In the genomic region with DNA sequence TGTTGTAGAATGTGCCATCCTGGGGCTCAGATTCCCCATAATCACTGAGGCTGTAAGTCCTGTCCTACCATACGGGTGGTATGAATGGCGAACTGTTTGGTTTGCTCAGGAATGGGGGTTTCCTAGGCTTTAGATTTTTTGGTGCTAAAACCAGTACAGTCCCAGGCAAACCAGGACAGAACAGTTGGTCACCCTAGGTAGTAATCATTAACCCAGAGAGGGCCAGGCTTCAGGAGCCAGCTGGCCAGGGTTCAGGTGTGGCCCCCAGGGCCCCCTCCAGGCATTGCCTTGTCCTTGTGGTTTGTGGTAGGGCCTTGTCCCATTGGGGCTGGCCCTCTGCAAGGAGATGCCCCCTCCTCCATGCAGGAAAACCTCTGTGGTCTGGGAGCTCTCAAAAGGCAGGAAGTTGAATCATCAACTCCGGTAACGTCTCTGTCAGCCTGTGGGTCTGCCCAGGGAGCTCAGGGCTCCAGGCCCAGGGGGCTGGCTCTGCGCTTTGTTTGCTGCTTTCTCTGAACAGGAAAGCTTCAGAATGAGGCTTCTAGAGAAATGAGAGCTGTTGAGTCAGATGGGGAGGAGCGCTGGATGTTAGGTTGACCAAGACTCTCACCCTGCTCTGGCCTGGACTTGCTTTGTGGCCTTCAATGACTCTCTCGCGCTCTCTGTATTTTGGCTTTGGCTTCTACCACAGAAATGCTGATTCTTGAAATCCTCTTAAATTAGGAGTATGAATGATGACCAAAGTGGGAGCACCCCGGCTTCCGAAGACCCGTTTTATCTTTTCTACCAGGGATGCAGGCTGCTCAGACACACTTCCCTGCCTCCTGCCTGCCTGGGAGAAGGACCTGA, we compare ENCODE assay signal across 1 cellular context.
A peak's percentile ranks its signal among the peaks of the same experiment; 100 is the strongest.
TF ChIP-seq lines count a peak whose summit lies in the region.

No MANE protein-coding gene starts in this region.

TF ChIP-seq in HepG2, 621 proteins besides CTCF, POLR2A, EP300 and RAD21 (continued from another document and continues in another):
- TF ChIP-seq, protein P1, sequence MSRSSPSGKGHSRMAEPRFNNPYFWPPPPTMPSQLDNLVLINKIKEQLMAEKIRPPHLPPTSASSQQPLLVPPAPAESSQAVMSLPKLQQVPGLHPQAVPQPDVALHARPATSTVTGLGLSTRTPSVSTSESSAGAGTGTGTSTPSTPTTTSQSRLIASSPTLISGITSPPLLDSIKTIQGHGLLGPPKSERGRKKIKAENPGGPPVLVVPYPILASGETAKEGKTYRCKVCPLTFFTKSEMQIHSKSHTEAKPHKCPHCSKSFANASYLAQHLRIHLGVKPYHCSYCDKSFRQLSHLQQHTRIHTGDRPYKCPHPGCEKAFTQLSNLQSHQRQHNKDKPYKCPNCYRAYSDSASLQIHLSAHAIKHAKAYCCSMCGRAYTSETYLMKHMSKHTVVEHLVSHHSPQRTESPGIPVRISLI (CRISPR knock-in tag; IDR thresholded peaks at IDR 0.05; ENCODE audit: borderline replicate concordance) = no peak
- TF ChIP-seq KAT7 (CRISPR knock-in tag; IDR thresholded peaks at IDR 0.05; ENCODE audit: borderline replicate concordance) = peak; percentile 13; the same call in 1 of the 2 replicates
- TF ChIP-seq, protein P2, sequence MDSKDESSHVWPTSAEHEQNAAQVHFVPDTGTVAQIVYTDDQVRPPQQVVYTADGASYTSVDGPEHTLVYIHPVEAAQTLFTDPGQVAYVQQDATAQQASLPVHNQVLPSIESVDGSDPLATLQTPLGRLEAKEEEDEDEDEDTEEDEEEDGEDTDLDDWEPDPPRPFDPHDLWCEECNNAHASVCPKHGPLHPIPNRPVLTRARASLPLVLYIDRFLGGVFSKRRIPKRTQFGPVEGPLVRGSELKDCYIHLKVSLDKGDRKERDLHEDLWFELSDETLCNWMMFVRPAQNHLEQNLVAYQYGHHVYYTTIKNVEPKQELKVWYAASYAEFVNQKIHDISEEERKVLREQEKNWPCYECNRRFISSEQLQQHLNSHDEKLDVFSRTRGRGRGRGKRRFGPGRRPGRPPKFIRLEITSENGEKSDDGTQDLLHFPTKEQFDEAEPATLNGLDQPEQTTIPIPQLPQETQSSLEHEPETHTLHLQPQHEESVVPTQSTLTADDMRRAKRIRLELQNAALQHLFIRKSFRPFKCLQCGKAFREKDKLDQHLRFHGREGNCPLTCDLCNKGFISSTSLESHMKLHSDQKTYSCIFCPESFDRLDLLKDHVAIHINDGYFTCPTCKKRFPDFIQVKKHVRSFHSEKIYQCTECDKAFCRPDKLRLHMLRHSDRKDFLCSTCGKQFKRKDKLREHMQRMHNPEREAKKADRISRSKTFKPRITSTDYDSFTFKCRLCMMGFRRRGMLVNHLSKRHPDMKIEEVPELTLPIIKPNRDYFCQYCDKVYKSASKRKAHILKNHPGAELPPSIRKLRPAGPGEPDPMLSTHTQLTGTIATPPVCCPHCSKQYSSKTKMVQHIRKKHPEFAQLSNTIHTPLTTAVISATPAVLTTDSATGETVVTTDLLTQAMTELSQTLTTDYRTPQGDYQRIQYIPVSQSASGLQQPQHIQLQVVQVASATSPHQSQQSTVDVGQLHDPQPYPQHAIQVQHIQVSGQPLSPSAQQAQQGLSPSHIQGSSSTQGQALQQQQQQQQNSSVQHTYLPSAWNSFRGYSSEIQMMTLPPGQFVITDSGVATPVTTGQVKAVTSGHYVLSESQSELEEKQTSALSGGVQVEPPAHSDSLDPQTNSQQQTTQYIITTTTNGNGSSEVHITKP (CRISPR knock-in tag; IDR thresholded peaks at IDR 0.05; ENCODE audit: low read depth) = peak; percentile 89
- no peak for TF ChIP-seq GATA4 (IDR thresholded peaks at IDR 0.05; ENCODE audit: borderline replicate concordance, low read depth)
- no peak for TF ChIP-seq SP2 (CRISPR knock-in tag; IDR thresholded peaks at IDR 0.05)
- no peak for TF ChIP-seq ASH2L (IDR thresholded peaks at IDR 0.05; ENCODE audit: insufficient read length, low read depth, low read length)
- no peak for TF ChIP-seq HNRNPL (IDR thresholded peaks at IDR 0.05; ENCODE audit: low read depth, low read length)
- TF ChIP-seq ZNF619 (CRISPR knock-in tag; IDR thresholded peaks at IDR 0.05) = no peak
- TF ChIP-seq, protein P3, sequence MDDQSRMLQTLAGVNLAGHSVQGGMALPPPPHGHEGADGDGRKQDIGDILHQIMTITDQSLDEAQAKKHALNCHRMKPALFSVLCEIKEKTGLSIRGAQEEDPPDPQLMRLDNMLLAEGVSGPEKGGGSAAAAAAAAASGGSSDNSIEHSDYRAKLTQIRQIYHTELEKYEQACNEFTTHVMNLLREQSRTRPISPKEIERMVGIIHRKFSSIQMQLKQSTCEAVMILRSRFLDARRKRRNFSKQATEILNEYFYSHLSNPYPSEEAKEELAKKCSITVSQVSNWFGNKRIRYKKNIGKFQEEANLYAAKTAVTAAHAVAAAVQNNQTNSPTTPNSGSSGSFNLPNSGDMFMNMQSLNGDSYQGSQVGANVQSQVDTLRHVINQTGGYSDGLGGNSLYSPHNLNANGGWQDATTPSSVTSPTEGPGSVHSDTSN (CRISPR knock-in tag; IDR thresholded peaks at IDR 0.05; ENCODE audit: borderline replicate concordance) = no peak
- TF ChIP-seq, protein P4, sequence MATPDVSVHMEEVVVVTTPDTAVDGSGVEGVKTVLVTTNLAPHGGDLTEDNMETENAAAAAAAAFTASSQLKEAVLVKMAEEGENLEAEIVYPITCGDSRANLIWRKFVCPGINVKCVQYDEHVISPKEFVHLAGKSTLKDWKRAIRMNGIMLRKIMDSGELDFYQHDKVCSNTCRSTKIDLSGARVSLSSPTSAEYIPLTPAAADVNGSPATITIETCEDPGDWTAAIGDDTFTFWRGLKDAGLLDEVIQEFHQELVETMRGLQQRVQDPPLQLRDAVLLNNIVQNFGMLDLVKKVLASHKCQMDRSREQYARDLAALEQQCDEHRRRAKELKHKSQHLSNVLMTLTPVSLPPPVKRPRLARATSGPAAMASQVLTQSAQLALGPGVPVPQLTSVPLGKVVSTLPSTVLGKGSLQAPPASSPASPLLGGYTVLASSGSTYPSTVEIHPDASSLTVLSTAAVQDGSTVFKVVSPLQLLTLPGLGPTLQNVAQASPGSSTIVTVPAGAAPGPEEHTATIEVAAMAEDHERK (CRISPR knock-in tag; IDR thresholded peaks at IDR 0.05; ENCODE audit: low read depth) = no peak
- no peak for TF ChIP-seq IKZF1 (IDR thresholded peaks at IDR 0.05)
- TF ChIP-seq, protein P5, sequence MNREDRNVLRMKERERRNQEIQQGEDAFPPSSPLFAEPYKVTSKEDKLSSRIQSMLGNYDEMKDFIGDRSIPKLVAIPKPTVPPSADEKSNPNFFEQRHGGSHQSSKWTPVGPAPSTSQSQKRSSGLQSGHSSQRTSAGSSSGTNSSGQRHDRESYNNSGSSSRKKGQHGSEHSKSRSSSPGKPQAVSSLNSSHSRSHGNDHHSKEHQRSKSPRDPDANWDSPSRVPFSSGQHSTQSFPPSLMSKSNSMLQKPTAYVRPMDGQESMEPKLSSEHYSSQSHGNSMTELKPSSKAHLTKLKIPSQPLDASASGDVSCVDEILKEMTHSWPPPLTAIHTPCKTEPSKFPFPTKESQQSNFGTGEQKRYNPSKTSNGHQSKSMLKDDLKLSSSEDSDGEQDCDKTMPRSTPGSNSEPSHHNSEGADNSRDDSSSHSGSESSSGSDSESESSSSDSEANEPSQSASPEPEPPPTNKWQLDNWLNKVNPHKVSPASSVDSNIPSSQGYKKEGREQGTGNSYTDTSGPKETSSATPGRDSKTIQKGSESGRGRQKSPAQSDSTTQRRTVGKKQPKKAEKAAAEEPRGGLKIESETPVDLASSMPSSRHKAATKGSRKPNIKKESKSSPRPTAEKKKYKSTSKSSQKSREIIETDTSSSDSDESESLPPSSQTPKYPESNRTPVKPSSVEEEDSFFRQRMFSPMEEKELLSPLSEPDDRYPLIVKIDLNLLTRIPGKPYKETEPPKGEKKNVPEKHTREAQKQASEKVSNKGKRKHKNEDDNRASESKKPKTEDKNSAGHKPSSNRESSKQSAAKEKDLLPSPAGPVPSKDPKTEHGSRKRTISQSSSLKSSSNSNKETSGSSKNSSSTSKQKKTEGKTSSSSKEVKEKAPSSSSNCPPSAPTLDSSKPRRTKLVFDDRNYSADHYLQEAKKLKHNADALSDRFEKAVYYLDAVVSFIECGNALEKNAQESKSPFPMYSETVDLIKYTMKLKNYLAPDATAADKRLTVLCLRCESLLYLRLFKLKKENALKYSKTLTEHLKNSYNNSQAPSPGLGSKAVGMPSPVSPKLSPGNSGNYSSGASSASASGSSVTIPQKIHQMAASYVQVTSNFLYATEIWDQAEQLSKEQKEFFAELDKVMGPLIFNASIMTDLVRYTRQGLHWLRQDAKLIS (CRISPR knock-in tag; IDR thresholded peaks at IDR 0.05) = no peak
- no peak for TF ChIP-seq ZNF879 (CRISPR knock-in tag; IDR thresholded peaks at IDR 0.05)
- 0 out of 2 replicates have a peak, but pooled peaks have one; percentile 18 for TF ChIP-seq HNRNPUL1 (IDR thresholded peaks at IDR 0.05; ENCODE audit: low read depth, low read length)
- TF ChIP-seq MTF2 (CRISPR knock-in tag; IDR thresholded peaks at IDR 0.05; ENCODE audit: borderline replicate concordance) = no peak
- TF ChIP-seq NR3C1 (CRISPR knock-in tag; IDR thresholded peaks at IDR 0.05) = no peak
- TF ChIP-seq, protein P6, sequence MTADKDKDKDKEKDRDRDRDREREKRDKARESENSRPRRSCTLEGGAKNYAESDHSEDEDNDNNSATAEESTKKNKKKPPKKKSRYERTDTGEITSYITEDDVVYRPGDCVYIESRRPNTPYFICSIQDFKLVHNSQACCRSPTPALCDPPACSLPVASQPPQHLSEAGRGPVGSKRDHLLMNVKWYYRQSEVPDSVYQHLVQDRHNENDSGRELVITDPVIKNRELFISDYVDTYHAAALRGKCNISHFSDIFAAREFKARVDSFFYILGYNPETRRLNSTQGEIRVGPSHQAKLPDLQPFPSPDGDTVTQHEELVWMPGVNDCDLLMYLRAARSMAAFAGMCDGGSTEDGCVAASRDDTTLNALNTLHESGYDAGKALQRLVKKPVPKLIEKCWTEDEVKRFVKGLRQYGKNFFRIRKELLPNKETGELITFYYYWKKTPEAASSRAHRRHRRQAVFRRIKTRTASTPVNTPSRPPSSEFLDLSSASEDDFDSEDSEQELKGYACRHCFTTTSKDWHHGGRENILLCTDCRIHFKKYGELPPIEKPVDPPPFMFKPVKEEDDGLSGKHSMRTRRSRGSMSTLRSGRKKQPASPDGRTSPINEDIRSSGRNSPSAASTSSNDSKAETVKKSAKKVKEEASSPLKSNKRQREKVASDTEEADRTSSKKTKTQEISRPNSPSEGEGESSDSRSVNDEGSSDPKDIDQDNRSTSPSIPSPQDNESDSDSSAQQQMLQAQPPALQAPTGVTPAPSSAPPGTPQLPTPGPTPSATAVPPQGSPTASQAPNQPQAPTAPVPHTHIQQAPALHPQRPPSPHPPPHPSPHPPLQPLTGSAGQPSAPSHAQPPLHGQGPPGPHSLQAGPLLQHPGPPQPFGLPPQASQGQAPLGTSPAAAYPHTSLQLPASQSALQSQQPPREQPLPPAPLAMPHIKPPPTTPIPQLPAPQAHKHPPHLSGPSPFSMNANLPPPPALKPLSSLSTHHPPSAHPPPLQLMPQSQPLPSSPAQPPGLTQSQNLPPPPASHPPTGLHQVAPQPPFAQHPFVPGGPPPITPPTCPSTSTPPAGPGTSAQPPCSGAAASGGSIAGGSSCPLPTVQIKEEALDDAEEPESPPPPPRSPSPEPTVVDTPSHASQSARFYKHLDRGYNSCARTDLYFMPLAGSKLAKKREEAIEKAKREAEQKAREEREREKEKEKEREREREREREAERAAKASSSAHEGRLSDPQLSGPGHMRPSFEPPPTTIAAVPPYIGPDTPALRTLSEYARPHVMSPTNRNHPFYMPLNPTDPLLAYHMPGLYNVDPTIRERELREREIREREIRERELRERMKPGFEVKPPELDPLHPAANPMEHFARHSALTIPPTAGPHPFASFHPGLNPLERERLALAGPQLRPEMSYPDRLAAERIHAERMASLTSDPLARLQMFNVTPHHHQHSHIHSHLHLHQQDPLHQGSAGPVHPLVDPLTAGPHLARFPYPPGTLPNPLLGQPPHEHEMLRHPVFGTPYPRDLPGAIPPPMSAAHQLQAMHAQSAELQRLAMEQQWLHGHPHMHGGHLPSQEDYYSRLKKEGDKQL (CRISPR knock-in tag; IDR thresholded peaks at IDR 0.05; ENCODE audit: low read depth) = no peak
- TF ChIP-seq ESRRA (CRISPR knock-in tag; IDR thresholded peaks at IDR 0.05; ENCODE audit: low read depth) = 0 out of 2 replicates have a peak, but pooled peaks have one; percentile 16
- no peak for TF ChIP-seq ZFAT (CRISPR knock-in tag; conservative IDR thresholded peaks at IDR 0.05)
- TF ChIP-seq, protein P7, sequence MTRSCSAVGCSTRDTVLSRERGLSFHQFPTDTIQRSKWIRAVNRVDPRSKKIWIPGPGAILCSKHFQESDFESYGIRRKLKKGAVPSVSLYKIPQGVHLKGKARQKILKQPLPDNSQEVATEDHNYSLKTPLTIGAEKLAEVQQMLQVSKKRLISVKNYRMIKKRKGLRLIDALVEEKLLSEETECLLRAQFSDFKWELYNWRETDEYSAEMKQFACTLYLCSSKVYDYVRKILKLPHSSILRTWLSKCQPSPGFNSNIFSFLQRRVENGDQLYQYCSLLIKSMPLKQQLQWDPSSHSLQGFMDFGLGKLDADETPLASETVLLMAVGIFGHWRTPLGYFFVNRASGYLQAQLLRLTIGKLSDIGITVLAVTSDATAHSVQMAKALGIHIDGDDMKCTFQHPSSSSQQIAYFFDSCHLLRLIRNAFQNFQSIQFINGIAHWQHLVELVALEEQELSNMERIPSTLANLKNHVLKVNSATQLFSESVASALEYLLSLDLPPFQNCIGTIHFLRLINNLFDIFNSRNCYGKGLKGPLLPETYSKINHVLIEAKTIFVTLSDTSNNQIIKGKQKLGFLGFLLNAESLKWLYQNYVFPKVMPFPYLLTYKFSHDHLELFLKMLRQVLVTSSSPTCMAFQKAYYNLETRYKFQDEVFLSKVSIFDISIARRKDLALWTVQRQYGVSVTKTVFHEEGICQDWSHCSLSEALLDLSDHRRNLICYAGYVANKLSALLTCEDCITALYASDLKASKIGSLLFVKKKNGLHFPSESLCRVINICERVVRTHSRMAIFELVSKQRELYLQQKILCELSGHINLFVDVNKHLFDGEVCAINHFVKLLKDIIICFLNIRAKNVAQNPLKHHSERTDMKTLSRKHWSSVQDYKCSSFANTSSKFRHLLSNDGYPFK (CRISPR knock-in tag; IDR thresholded peaks at IDR 0.05; ENCODE audit: borderline replicate concordance) = no peak; the same call in 1 of the 2 replicates
- TF ChIP-seq, protein P8, sequence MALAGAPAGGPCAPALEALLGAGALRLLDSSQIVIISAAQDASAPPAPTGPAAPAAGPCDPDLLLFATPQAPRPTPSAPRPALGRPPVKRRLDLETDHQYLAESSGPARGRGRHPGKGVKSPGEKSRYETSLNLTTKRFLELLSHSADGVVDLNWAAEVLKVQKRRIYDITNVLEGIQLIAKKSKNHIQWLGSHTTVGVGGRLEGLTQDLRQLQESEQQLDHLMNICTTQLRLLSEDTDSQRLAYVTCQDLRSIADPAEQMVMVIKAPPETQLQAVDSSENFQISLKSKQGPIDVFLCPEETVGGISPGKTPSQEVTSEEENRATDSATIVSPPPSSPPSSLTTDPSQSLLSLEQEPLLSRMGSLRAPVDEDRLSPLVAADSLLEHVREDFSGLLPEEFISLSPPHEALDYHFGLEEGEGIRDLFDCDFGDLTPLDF (CRISPR knock-in tag; IDR thresholded peaks at IDR 0.05) = no peak
